18 cellular contexts compared by ENCODE assay signal in genomic region chr9:92313624-92314012, GRCh38. TPM values are rescaled to one million over a fixed set of nuclear protein-coding genes. Genes with fewer than 3 reads are reported as not detected.
DNase-seq lines count a peak whose midpoint lies in the region; ATAC-seq and TF ChIP-seq lines count a peak whose summit lies in the region.
"Had no signal": no experiment of that assay in that cellular context is flagged by ENCODE, and none has a peak within 500 bp of the region (broad histone marks: within the 10 kb centered on the region; RNA-seq: fewer than 3 reads in every experiment).

No MANE protein-coding gene starts in this region.

- peak overlapping the region in 2 of 3 donors; percentile 35 to 60 for H3K9ac ChIP-seq in skeletal muscle tissue (ENCODE audit: low read depth in 1 of 3, low read length in 3 of 3)

- peaks cover 42% of the 10 kb centered on the region for H3K4me1 Mint-ChIP-seq in activated naive CD4-positive, alpha-beta T cell treated with anti-CD3 and anti-CD28 coated beads, Interleukin-2, amount 50 U/mL, for 24 hours
- peaks cover 43% of the 10 kb centered on the region for H3K4me1 Mint-ChIP-seq in activated CD4-positive, alpha-beta memory T cell treated with anti-CD3 and anti-CD28 coated beads, Interleukin-2, amount 10 ng/mL, durations not matched to agents 7 days and 5 days
- H3K4me1 Mint-ChIP-seq in osteocyte (ENCODE audit: unreplicated experiment) = peaks cover 7% of the 10 kb centered on the region

- POLR2A ChIA-PET in activated CD4-positive, alpha-beta memory T cell treated with anti-CD3 and anti-CD28 coated beads, Interleukin-2, amount 10 ng/mL, durations not matched to agents 7 days and 5 days (lab: Charles Lee) = interaction anchor here (1.5 kb wide), 1 partner anchor 12 kb away, joined by 10 read pairs; the partner anchor contains the start of genes CENPP and NOL8

- DNase-seq in activated naive CD4-positive, alpha-beta T cell treated with anti-CD3 and anti-CD28 coated beads, Interleukin-2, amount 50 U/mL, for 16 hours = no peak
- DNase-seq in activated CD4-positive, alpha-beta memory T cell treated with anti-CD3 and anti-CD28 coated beads, Interleukin-2, amount 10 ng/mL, durations not matched to agents 7 days and 5 days = no peak
- no peak for DNase-seq in heart right ventricle
- no peak for DNase-seq in osteocyte (ENCODE audit: extremely low spot score, unreplicated experiment)
- DNase-seq in epidermal melanocyte (ENCODE audit: insufficient read length, low spot score) = no peak
- DNase-seq: activated B cell treated with CpG ODN at 0.5 μM for 24 hours; activated CD8-positive, alpha-beta memory T cell treated with anti-CD3 and anti-CD28 coated beads, Interleukin-2, amount 50 U/mL, for 4 hours; Caco-2; KG1; lower lobe of right lung; natural killer cell; NCI-H1105; NCI-H2107; NCI-H526 treated with DMSO at 0.1 percent for 48 hours; PC-9 had no signal

- H3K27me3 ChIP-seq in heart right ventricle (no peaks in the 10 kb centered on the region), skeletal muscle tissue (ENCODE audit: control insufficient read depth in 3 of 3, insufficient read depth in 3 of 3, low read length in 3 of 3) (no peaks in the 10 kb centered on the region)

- H3K9me3 ChIP-seq in heart right ventricle = no peaks in the 10 kb centered on the region
- H3K9me3 ChIP-seq in skeletal muscle tissue (ENCODE audit: control insufficient read depth in 3 of 3, low read length in 3 of 3) = no peaks in the 10 kb centered on the region
- H3K9me3 ChIP-seq: Caco-2, lower lobe of right lung had no signal

- H3K4me3 ChIP-seq in heart right ventricle = no peak overlapping the region
- H3K4me3 ChIP-seq in skeletal muscle tissue (ENCODE audit: low read length in 3 of 3) = peak overlapping the region in 2 of 3 donors; percentile 2 to 33
- H3K4me3 ChIP-seq: lower lobe of right lung, PC-9 had no signal

- H3K4me1 ChIP-seq in heart right ventricle (peaks cover 2 to 28% (median 14%) of the 10 kb centered on the region in 9 donors), skeletal muscle tissue (ENCODE audit: control insufficient read depth in 3 of 3, insufficient read depth in 3 of 3, low read length in 3 of 3) (peaks cover 7 to 26% (median 11%) of the 10 kb centered on the region in 3 donors)
- H3K4me1 ChIP-seq: Caco-2, lower lobe of right lung had no signal

- H3K27me3 Mint-ChIP-seq in activated naive CD4-positive, alpha-beta T cell treated with anti-CD3 and anti-CD28 coated beads, Interleukin-2, amount 50 U/mL, for 24 hours = no peaks in the 10 kb centered on the region
- H3K27me3 Mint-ChIP-seq in activated CD4-positive, alpha-beta memory T cell treated with anti-CD3 and anti-CD28 coated beads, Interleukin-2, amount 10 ng/mL, durations not matched to agents 7 days and 5 days = no peaks in the 10 kb centered on the region
- no peaks in the 10 kb centered on the region for H3K27me3 Mint-ChIP-seq in osteocyte (ENCODE audit: unreplicated experiment)
- H3K27me3 Mint-ChIP-seq: activated B cell treated with CpG ODN at 0.5 μM for 24 hours had no signal

- intact Hi-C loops in heart right ventricle (cut with DNase I) = no loop called here

- TF ChIP-seq CTCF in heart right ventricle (IDR thresholded peaks at IDR 0.05) (no peak), osteocyte (IDR thresholded peaks at IDR 0.05) (no peak)

- peaks cover 0 to 99% (median 44%) of the 10 kb centered on the region in 9 donors for H3K36me3 ChIP-seq in heart right ventricle
- peaks cover 26 to 54% (median 51%) of the 10 kb centered on the region in 3 donors for H3K36me3 ChIP-seq in skeletal muscle tissue (ENCODE audit: control insufficient read depth in 3 of 3, insufficient read depth in 3 of 3, low read length in 3 of 3)

- CTCF ChIA-PET in activated CD4-positive, alpha-beta memory T cell treated with anti-CD3 and anti-CD28 coated beads, Interleukin-2, amount 10 ng/mL, durations not matched to agents 7 days and 5 days (lab: Charles Lee) = interaction anchor here (2.1 kb wide), 1 partner anchor 11 kb away, joined by 5 read pairs; no protein-coding TSS in a partner anchor

- H3K9me3 Mint-ChIP-seq in activated naive CD4-positive, alpha-beta T cell treated with anti-CD3 and anti-CD28 coated beads, Interleukin-2, amount 50 U/mL, for 24 hours = no peaks in the 10 kb centered on the region
- H3K9me3 Mint-ChIP-seq in activated CD4-positive, alpha-beta memory T cell treated with anti-CD3 and anti-CD28 coated beads, Interleukin-2, amount 10 ng/mL, durations not matched to agents 7 days and 5 days = no peaks in the 10 kb centered on the region
- no peaks in the 10 kb centered on the region for H3K9me3 Mint-ChIP-seq in osteocyte (ENCODE audit: unreplicated experiment)
- H3K9me3 Mint-ChIP-seq: activated B cell treated with CpG ODN at 0.5 μM for 24 hours, natural killer cell had no signal

- WGBS in heart right ventricle, 2 donors = 55 to 57% methylated on average over 2 of the region's 2 CpGs

- H3K27ac ChIP-seq in heart right ventricle (peak overlapping the region; percentile 45 to 83 (median 62)), skeletal muscle tissue (ENCODE audit: low read depth, low read length) (peak overlapping the region; percentile 93)
- H3K27ac ChIP-seq: lower lobe of right lung, PC-9 had no signal

- H3K4me3 Mint-ChIP-seq in activated naive CD4-positive, alpha-beta T cell treated with anti-CD3 and anti-CD28 coated beads, Interleukin-2, amount 50 U/mL, for 24 hours = no peak overlapping the region
- H3K4me3 Mint-ChIP-seq in activated CD4-positive, alpha-beta memory T cell treated with anti-CD3 and anti-CD28 coated beads, Interleukin-2, amount 10 ng/mL, durations not matched to agents 7 days and 5 days = no peak overlapping the region
- H3K4me3 Mint-ChIP-seq in osteocyte (ENCODE audit: unreplicated experiment) = no peak overlapping the region
- H3K4me3 Mint-ChIP-seq: activated B cell treated with CpG ODN at 0.5 μM for 24 hours, natural killer cell had no signal

- H3K27ac Mint-ChIP-seq in activated naive CD4-positive, alpha-beta T cell treated with anti-CD3 and anti-CD28 coated beads, Interleukin-2, amount 50 U/mL, for 24 hours = peak overlapping the region; percentile 10
- H3K27ac Mint-ChIP-seq in activated CD4-positive, alpha-beta memory T cell treated with anti-CD3 and anti-CD28 coated beads, Interleukin-2, amount 10 ng/mL, durations not matched to agents 7 days and 5 days = peak overlapping the region; percentile 13
- no peak overlapping the region for H3K27ac Mint-ChIP-seq in osteocyte (ENCODE audit: unreplicated experiment)
- H3K27ac Mint-ChIP-seq: activated B cell treated with CpG ODN at 0.5 μM for 24 hours, natural killer cell had no signal

- H3K36me3 Mint-ChIP-seq in activated naive CD4-positive, alpha-beta T cell treated with anti-CD3 and anti-CD28 coated beads, Interleukin-2, amount 50 U/mL, for 24 hours = peaks cover 35% of the 10 kb centered on the region
- H3K36me3 Mint-ChIP-seq in activated CD4-positive, alpha-beta memory T cell treated with anti-CD3 and anti-CD28 coated beads, Interleukin-2, amount 10 ng/mL, durations not matched to agents 7 days and 5 days (ENCODE audit: low read depth) = peaks cover 83% of the 10 kb centered on the region
- peaks cover 51% of the 10 kb centered on the region for H3K36me3 Mint-ChIP-seq in osteocyte (ENCODE audit: unreplicated experiment)

- ATAC-seq in heart right ventricle (peak; percentile 47 to 90 (median 69)), HG03442 (IDR thresholded peaks at IDR 0.05; ENCODE audit: unreplicated experiment) (no peak)
- ATAC-seq: lower lobe of right lung, natural killer cell had no signal

RNA-seq across cellular contexts. Expression of gene NOL8, which starts 11.5 kb away (rescaled TPM):
- 10 to 100 TPM; 48.0 to 48.9 TPM for total RNA-seq in activated CD4-positive, alpha-beta memory T cell treated with anti-CD3 and anti-CD28 coated beads, Interleukin-2, amount 10 ng/mL, durations not matched to agents 7 days and 5 days
- total RNA-seq in heart right ventricle = 10 to 100 TPM; 12.6 to 19.1 (median 15.0) TPM
- 10 to 100 TPM in 1 of 2 donors, 1 to 10 TPM in 1; 9.1 to 27.4 TPM for polyA plus RNA-seq in heart right ventricle
- total RNA-seq in skeletal muscle tissue = 15.7 TPM
- total RNA-seq in osteocyte = 36.8 and 37.2 TPM in 2 replicates

RNA-seq across cellular contexts. Expression of gene CENPP, which starts 12.1 kb away (rescaled TPM):
- total RNA-seq in activated CD4-positive, alpha-beta memory T cell treated with anti-CD3 and anti-CD28 coated beads, Interleukin-2, amount 10 ng/mL, durations not matched to agents 7 days and 5 days = 10 to 100 TPM; 18.8 to 22.0 TPM
- total RNA-seq in heart right ventricle (1 to 10 TPM; 1.3 to 5.2 (median 3.1) TPM), skeletal muscle tissue (15.7 TPM), osteocyte (11.6 and 13.1 TPM in 2 replicates)
- 1 to 10 TPM; 1.3 to 1.4 TPM for polyA plus RNA-seq in heart right ventricle

RNA-seq across cellular contexts. Expression of gene IARS1, which starts 20.1 kb away (rescaled TPM):
- 100 to 1,000 TPM; 145 to 152 TPM for total RNA-seq in activated CD4-positive, alpha-beta memory T cell treated with anti-CD3 and anti-CD28 coated beads, Interleukin-2, amount 10 ng/mL, durations not matched to agents 7 days and 5 days
- total RNA-seq in heart right ventricle (10 to 100 TPM; 48.0 to 79.6 (median 62.7) TPM), skeletal muscle tissue (125 TPM), osteocyte (212 and 231 TPM in 2 replicates)
- 10 to 100 TPM in 1 of 2 donors, 1 to 10 TPM in 1; 9.0 to 54.7 TPM for polyA plus RNA-seq in heart right ventricle

Comparison
In these comparisons a context has a peak if more than half of its experiments do, and no peak if none do; other contexts are left out.
1. H3K4me3 ChIP-seq: peak in skeletal muscle tissue (2 of 3); none in heart right ventricle (0 of 10).